8 cellular contexts compared by ENCODE assay signal in the genomic region with DNA sequence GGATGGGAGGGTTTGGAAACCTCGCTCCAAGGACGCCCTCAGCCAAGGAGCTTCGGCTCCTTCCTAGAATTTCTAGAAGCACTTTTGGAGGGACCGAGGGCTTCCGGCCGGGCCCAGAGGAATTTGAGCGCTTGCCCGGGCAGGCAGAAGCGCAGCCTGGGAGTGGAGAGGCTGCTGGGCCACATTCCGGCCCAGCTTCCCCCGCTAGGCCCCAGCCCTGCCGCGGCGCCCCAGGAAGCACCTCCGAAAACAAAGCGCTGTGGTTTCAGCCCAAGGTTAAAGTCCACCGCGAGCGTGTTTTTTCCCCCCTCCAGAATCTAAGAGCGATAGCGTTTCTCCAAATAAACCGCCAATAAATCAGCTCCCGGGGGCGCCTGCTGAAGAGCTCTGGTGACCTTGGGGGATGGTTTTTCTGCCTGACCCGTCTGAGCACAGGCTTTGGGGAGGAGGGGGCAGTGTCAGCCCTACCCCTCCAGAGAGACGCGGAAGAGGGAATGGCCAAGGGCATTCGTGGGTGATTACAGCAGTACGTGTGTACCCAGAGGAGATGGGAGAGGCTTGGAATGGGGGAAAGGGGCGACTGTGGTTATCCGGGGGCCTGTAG. TPM values are rescaled to one million over a fixed set of nuclear protein-coding genes. Genes with fewer than 3 reads are reported as not detected.
DNase-seq lines count a peak whose midpoint lies in the region; ATAC-seq, FAIRE-seq and TF ChIP-seq lines count a peak whose summit lies in the region.

No MANE protein-coding gene starts in this region.

- intact Hi-C loops in Caco-2 (cut with micrococcal nuclease; ENCODE audit: unreplicated experiment) (no loop called here), K562 (cut with micrococcal nuclease) (no loop called here)

- POLR2A ChIA-PET in Caco-2 (lab: Charles Lee), result interaction anchor here (1.0 kb wide), 2 partner anchors 7 to 30 kb away, joined by 3 to 6 read pairs; no protein-coding TSS in a partner anchor
- POLR2A ChIA-PET in K562 (lab: Yijun Ruan, JAX), result interaction anchor here (0.6 to 1.9 kb wide), 7 partner anchors 8 to 145 kb away, joined by 3 to 10 read pairs (median 4); no protein-coding TSS in a partner anchor

- peak overlapping the region; percentile 97 for H3K27ac Mint-ChIP-seq in Caco-2 (ENCODE audit: unreplicated experiment)
- H3K27ac Mint-ChIP-seq in stimulated activated effector memory CD8-positive, alpha-beta T cell treated with anti-CD3 and anti-CD28 coated beads, Interleukin-12 subunit alpha, Interleukin-12 subunit beta, amount 100 ng/mL, for 72 hours, result no peak overlapping the region

- peak; percentile 85 to 92 for DNase-seq in Caco-2
- peak; percentile 40 to 71 (median 58) for DNase-seq in K562 (ENCODE audit: extremely low read depth in 1 of 4, low spot score in 3 of 4)
- DNase-seq in iris pigment epithelial cell (ENCODE audit: low read depth), result peak; percentile 74
- peak in 1 of 2 donors; percentile 53 for DNase-seq in stimulated activated effector memory CD8-positive, alpha-beta T cell treated with anti-CD3 and anti-CD28 coated beads, Interleukin-12 subunit alpha, Interleukin-12 subunit beta, amount 100 ng/mL, for 72 hours (ENCODE audit: low spot score in 2 of 2)
- no peak for DNase-seq in activated gamma-delta T cell (lab: John Stamatoyannopoulos, UW)
- DNase-seq in NCI-H748 treated with DMSO at 0.1 percent for 48 hours (lab: John Stamatoyannopoulos, UW), result no peak

- H3K4me3 ChIP-seq in Caco-2 (ENCODE audit: low read depth, low read length) (peak overlapping the region; percentile 85), HUES6 (ENCODE audit: low read depth, low read length) (peak overlapping the region; percentile 76), K562 (peak overlapping the region; percentile 31)

- TF ChIP-seq POLR2A in K562 (conservative IDR thresholded peaks at IDR 0.05), result no peak

- peak overlapping the region; percentile 97 for H3K9ac ChIP-seq in HUES6 (ENCODE audit: low read length)
- H3K9ac ChIP-seq in K562 (ENCODE audit: insufficient read depth in 1 of 2, low read depth in 2 of 2, low read length in 2 of 2), result peak overlapping the region; percentile 92 to 95

- peaks cover 15% of the 10 kb centered on the region for H3K4me1 Mint-ChIP-seq in Caco-2 (ENCODE audit: low read depth, unreplicated experiment)
- H3K4me1 Mint-ChIP-seq in stimulated activated effector memory CD8-positive, alpha-beta T cell treated with anti-CD3 and anti-CD28 coated beads, Interleukin-12 subunit alpha, Interleukin-12 subunit beta, amount 100 ng/mL, for 72 hours, result peaks cover 34% of the 10 kb centered on the region

- H3K4me1 ChIP-seq in Caco-2 (peaks cover 7% of the 10 kb centered on the region), HUES6 (ENCODE audit: control insufficient read depth, insufficient read depth, low read length) (peaks cover 21% of the 10 kb centered on the region), K562 (replicated peaks in 1 of 2; ENCODE audit: control insufficient read depth in 2 of 2, insufficient read depth in 2 of 2, low read length in 2 of 2) (peaks cover 39 to 66% of the 10 kb centered on the region in 2 experiments)

- H3K9me1 ChIP-seq in K562 (ENCODE audit: control insufficient read depth, insufficient read depth, low read length), result no peaks in the 10 kb centered on the region

- H3K9me3 Mint-ChIP-seq in Caco-2 (ENCODE audit: unreplicated experiment), result peaks cover 6% of the 10 kb centered on the region
- H3K9me3 Mint-ChIP-seq in stimulated activated effector memory CD8-positive, alpha-beta T cell treated with anti-CD3 and anti-CD28 coated beads, Interleukin-12 subunit alpha, Interleukin-12 subunit beta, amount 100 ng/mL, for 72 hours, result no peaks in the 10 kb centered on the region

- H3K4me2 ChIP-seq in K562 (ENCODE audit: insufficient read depth, low read length), result peak overlapping the region; percentile 77

- H3K36me3 ChIP-seq in Caco-2 (ENCODE audit: control insufficient read depth, insufficient read depth, low read length) (peaks cover 4% of the 10 kb centered on the region), HUES6 (ENCODE audit: control insufficient read depth, insufficient read depth, low read length) (peaks cover 4% of the 10 kb centered on the region; the same call in 1 of the 2 replicates), K562 (ENCODE audit: control insufficient read depth, insufficient read depth, low read length) (no peaks in the 10 kb centered on the region)

- H4K20me1 ChIP-seq in K562 (replicated peaks; ENCODE audit: control insufficient read depth, insufficient read depth, low read length), result no peaks in the 10 kb centered on the region

- TF ChIP-seq EP300 in K562 (IDR thresholded peaks at IDR 0.05; ENCODE audit: low read length), result peak; percentile 19; the same call in 1 of the 2 replicates

- peak overlapping the region; percentile 74 for H2AFZ ChIP-seq in K562 (ENCODE audit: low read depth, low read length)

- CTCF ChIA-PET in Caco-2 (lab: Charles Lee) (interaction anchor here (1.1 to 1.2 kb wide), 3 partner anchors 21 to 189 kb away, joined by 3 to 17 read pairs (median 5); no protein-coding TSS in a partner anchor), K562 (lab: Yijun Ruan, JAX; ENCODE audit: low intra/inter-chr PET ratio) (no interaction called here)

- BruUV-seq in Caco-2 (replicated peaks; lab: Mats Ljungman, UMichigan), result no TSS peak
- TSS peak; percentile 28 for BruUV-seq in K562 (replicated peaks; lab: Mats Ljungman, UMichigan)

- H3K27me3 Mint-ChIP-seq in Caco-2 (ENCODE audit: insufficient read depth, unreplicated experiment), result no peaks in the 10 kb centered on the region

- H3K27ac ChIP-seq in HUES6 (ENCODE audit: low read depth, low read length) (peak overlapping the region; percentile 54; the same call in 1 of the 2 replicates), K562 (ENCODE audit: extremely low read depth, low read depth, low read length) (peak overlapping the region; percentile 98)

- no peaks in the 10 kb centered on the region for H3K27me3 ChIP-seq in Caco-2 (replicated peaks; ENCODE audit: control insufficient read depth, insufficient read depth, low read length)
- peaks cover 25% of the 10 kb centered on the region; the same call in 1 of the 2 replicates for H3K27me3 ChIP-seq in HUES6 (ENCODE audit: control insufficient read depth, insufficient read depth, low read length)
- no peaks in the 10 kb centered on the region for H3K27me3 ChIP-seq in K562 (ENCODE audit: control insufficient read depth in 2 of 2, insufficient read depth in 2 of 2, low read length in 2 of 2)

- ATAC-seq in K562, result peak; percentile 27
- ATAC-seq in stimulated activated effector memory CD8-positive, alpha-beta T cell treated with anti-CD3 and anti-CD28 coated beads, Interleukin-12 subunit alpha, Interleukin-12 subunit beta, amount 100 ng/mL, for 72 hours, result no peak
- no peak for ATAC-seq in GM21381 (IDR thresholded peaks at IDR 0.05; ENCODE audit: unreplicated experiment)

- no peak; a peak in 1 of 4 replicates for TF ChIP-seq RAD21 in K562 (CRISPR knock-in tag; conservative IDR thresholded peaks at IDR 0.05 in 1 of 2, IDR thresholded peaks at IDR 0.05 in 1 of 2)

- H3K9me3 ChIP-seq in Caco-2 (0 out of 2 replicates have a peak, but pooled peaks cover 8% of the 10 kb centered on the region), HUES6 (ENCODE audit: control insufficient read depth, insufficient read depth, low read depth, low read length) (peaks cover 5% of the 10 kb centered on the region), K562 (replicated peaks; ENCODE audit: control insufficient read depth, insufficient read depth, low read depth, low read length) (no peaks in the 10 kb centered on the region)

- H3K4me3 Mint-ChIP-seq in Caco-2 (ENCODE audit: unreplicated experiment), result peak overlapping the region; percentile 91
- H3K4me3 Mint-ChIP-seq in stimulated activated effector memory CD8-positive, alpha-beta T cell treated with anti-CD3 and anti-CD28 coated beads, Interleukin-12 subunit alpha, Interleukin-12 subunit beta, amount 100 ng/mL, for 72 hours, result peak overlapping the region; percentile 33

- H3K36me3 Mint-ChIP-seq in Caco-2 (ENCODE audit: insufficient read depth, unreplicated experiment), result peaks cover 94% of the 10 kb centered on the region
- peaks cover 8% of the 10 kb centered on the region for H3K36me3 Mint-ChIP-seq in stimulated activated effector memory CD8-positive, alpha-beta T cell treated with anti-CD3 and anti-CD28 coated beads, Interleukin-12 subunit alpha, Interleukin-12 subunit beta, amount 100 ng/mL, for 72 hours

- in situ Hi-C loops in K562 (cut with MboI), result no loop called here

- no peak for TF ChIP-seq CTCF in Caco-2 (IDR thresholded peaks at IDR 0.05; ENCODE audit: insufficient read depth in 1 of 2, low read depth in 1 of 2, low read length in 1 of 2, severe bottlenecking in 1 of 2, unreplicated experiment in 1 of 2)
- TF ChIP-seq CTCF in K562 (IDR thresholded peaks at IDR 0.05 in 2 of 3, conservative IDR thresholded peaks at IDR 0.05 in 1 of 3; ENCODE audit: insufficient read depth in 2 of 3, low read depth in 1 of 3, low read length in 3 of 3), result no peak

- peak; percentile 42 for FAIRE-seq in K562 (lab: Jason Lieb, UNC)

- 4% methylated on average over 28 of the region's 31 CpGs for WGBS in K562 (ENCODE audit: insufficient coverage, low coverage, missing lambda C conversion rate)

- peaks cover 58% of the 10 kb centered on the region for H3K79me2 ChIP-seq in K562 (ENCODE audit: control insufficient read depth, insufficient read depth, low read length)

TF ChIP-seq in K562, 482 proteins besides CTCF, POLR2A, EP300 and RAD21 (continues in another document):
- TF ChIP-seq ZNF79 (CRISPR knock-in tag; IDR thresholded peaks at IDR 0.05; ENCODE audit: low read depth) (peak; percentile 5), ZNF282 (CRISPR knock-in tag; IDR thresholded peaks at IDR 0.05) (no peak)

RNA-seq across cellular contexts. Expression of gene TNRC18, which starts 5.7 kb away (rescaled TPM):
- 73.7 and 75.6 TPM in 2 replicates for total RNA-seq in Caco-2 (2022)
- 41.9 and 74.6 TPM in 2 replicates for total RNA-seq in K562 (2011; cell fraction: chromatin; rRNA removed; ENCODE audit: low replicate concordance)
- 31.5 and 35.9 TPM in 2 replicates for total RNA-seq in K562 (2011; cell fraction: nucleolus; rRNA removed)
- total RNA-seq in K562 (2011; cell fraction: nucleoplasm; rRNA removed), result 35.6 and 54.7 TPM in 2 replicates
- total RNA-seq in K562 (2014; rRNA removed), result 14.3 and 18.0 TPM in 2 replicates
- total RNA-seq in K562 (2014; rRNA removed; fragmentation: Illumina TruSeq; extraction: Trizol), result 10.8 and 12.1 TPM in 2 replicates
- 19.8 and 23.5 TPM in 2 replicates for total RNA-seq in K562 (2015; rRNA removed; fragmentation: Illumina TruSeq; extraction: Trizol)
- total RNA-seq in K562 (2021), result 29.8 and 43.2 TPM in 2 replicates
- polyA plus RNA-seq in K562 (2011; rRNA removed), result 3.2 and 4.2 TPM in 2 replicates
- polyA plus RNA-seq in K562 (2011; cell fraction: cytosol; rRNA removed), result 3.5 and 8.3 TPM in 2 replicates
- 12.6 and 17.1 TPM in 2 replicates for polyA plus RNA-seq in K562 (2011; cell fraction: nucleus; rRNA removed)
- polyA plus RNA-seq in K562 (2012), result 25.7 and 34.0 TPM in 2 replicates
- 22.3 and 22.7 TPM in 2 replicates for polyA plus RNA-seq in K562 (2014; fragmentation: Illumina TruSeq; extraction: Trizol)
- polyA plus RNA-seq in K562 (2014; fragmentation: Nextera tagmentation; extraction: Ambion mirVana), result under 1 TPM; 0.03 TPM
- 19.2 and 27.2 TPM in 2 replicates for polyA plus RNA-seq in K562 (2014; rRNA removed)
- 10.0 and 10.2 TPM in 2 replicates for polyA minus RNA-seq in K562 (2011; rRNA and poly(A)+ RNA removed)
- polyA minus RNA-seq in K562 (2011; cell fraction: cytosol; rRNA and poly(A)+ RNA removed), result 18.2 and 26.2 TPM in 2 replicates
- 11.3 and 12.7 TPM in 2 replicates for polyA minus RNA-seq in K562 (2011; cell fraction: nucleus; rRNA and poly(A)+ RNA removed)

Comparison
In these comparisons a context has a peak if more than half of its experiments do, and no peak if none do; other contexts are left out.
1. DNase-seq: peak in Caco-2 (2 of 2), K562 (4 of 4) and iris pigment epithelial cell (single experiment); none in activated gamma-delta T cell (single experiment) and NCI-H748 treated with DMSO at 0.1 percent for 48 hours (single experiment).
2. H3K4me3 ChIP-seq: peak in every context shown above with its lines; median percentile 85 in Caco-2; 76 in HUES6; 31 in K562.